ENCODE assay signal across 1 cellular context in genomic region chr5:56464935-56465756, GRCh38.
TF ChIP-seq lines count a peak whose summit lies in the region.

No MANE protein-coding gene starts in this region.

TF ChIP-seq in HepG2, 621 proteins besides CTCF, POLR2A, EP300 and RAD21 (continued from another document and continues in another):
- TF ChIP-seq BRF2 (CRISPR knock-in tag; IDR thresholded peaks at IDR 0.05) = no peak
- peak; percentile 95 for TF ChIP-seq SALL1 (CRISPR knock-in tag; IDR thresholded peaks at IDR 0.05)
- peak; percentile 79; the same call in 1 of the 2 replicates for TF ChIP-seq FOXK2 (IDR thresholded peaks at IDR 0.05)
- TF ChIP-seq ZNF18 (CRISPR knock-in tag; IDR thresholded peaks at IDR 0.05; ENCODE audit: insufficient replicate concordance) = peak; percentile 56
- TF ChIP-seq ZNF460 (CRISPR knock-in tag; IDR thresholded peaks at IDR 0.05; ENCODE audit: borderline replicate concordance) = no peak
- TF ChIP-seq SETDB1 (CRISPR knock-in tag; IDR thresholded peaks at IDR 0.05; ENCODE audit: borderline replicate concordance) = no peak
- TF ChIP-seq SPEN (CRISPR knock-in tag; IDR thresholded peaks at IDR 0.05; ENCODE audit: low read depth) = no peak; the same call in 1 of the 2 replicates
- peak; percentile 58; the same call in 1 of the 2 replicates for TF ChIP-seq ZNF580 (CRISPR knock-in tag; IDR thresholded peaks at IDR 0.05; ENCODE audit: borderline replicate concordance, low read depth)
- no peak for TF ChIP-seq ZNF431 (CRISPR knock-in tag; IDR thresholded peaks at IDR 0.05; ENCODE audit: borderline replicate concordance, low read depth)
- no peak for TF ChIP-seq KIAA2018 (CRISPR knock-in tag; IDR thresholded peaks at IDR 0.05; ENCODE audit: borderline replicate concordance)
- TF ChIP-seq HDAC6 (IDR thresholded peaks at IDR 0.05; ENCODE audit: low read depth, low read length) = no peak
- TF ChIP-seq ZBTB37 (CRISPR knock-in tag; IDR thresholded peaks at IDR 0.05) = no peak
- no peak for TF ChIP-seq ZNF251 (CRISPR knock-in tag; IDR thresholded peaks at IDR 0.05)
- peak; percentile 67 for TF ChIP-seq CREB1 (IDR thresholded peaks at IDR 0.05)
- peak; percentile 81 for TF ChIP-seq CREB1 (CRISPR knock-in tag; IDR thresholded peaks at IDR 0.05)
- TF ChIP-seq HNRNPUL1 (IDR thresholded peaks at IDR 0.05; ENCODE audit: low read depth, low read length) = no peak
- TF ChIP-seq ZNF569 (CRISPR knock-in tag; IDR thresholded peaks at IDR 0.05; ENCODE audit: borderline replicate concordance) = no peak
- no peak for TF ChIP-seq ZNF720 (CRISPR knock-in tag; IDR thresholded peaks at IDR 0.05)
- no peak for TF ChIP-seq ZNF687 (CRISPR knock-in tag; IDR thresholded peaks at IDR 0.05)
- no peak for TF ChIP-seq RBM22 (optimal IDR thresholded peaks at IDR 0.05; ENCODE audit: low read length)
- no peak for TF ChIP-seq ZNF770 (CRISPR knock-in tag; IDR thresholded peaks at IDR 0.05)
- TF ChIP-seq SRSF4 (IDR thresholded peaks at IDR 0.05; ENCODE audit: low read depth, low read length, poor library complexity, severe bottlenecking) = no peak
- TF ChIP-seq EEA1 (CRISPR knock-in tag; IDR thresholded peaks at IDR 0.05; ENCODE audit: borderline replicate concordance) = no peak
- TF ChIP-seq ZNF512B (CRISPR knock-in tag; IDR thresholded peaks at IDR 0.05; ENCODE audit: borderline replicate concordance) = peak; percentile 51; the same call in 1 of the 2 replicates
- no peak for TF ChIP-seq XBP1 (CRISPR knock-in tag; IDR thresholded peaks at IDR 0.05)
- TF ChIP-seq ZNF354B (CRISPR knock-in tag; IDR thresholded peaks at IDR 0.05) = no peak
- TF ChIP-seq KDM5B (CRISPR knock-in tag; IDR thresholded peaks at IDR 0.05; ENCODE audit: borderline replicate concordance) = no peak
- peak; percentile 85 for TF ChIP-seq ZNF264 (CRISPR knock-in tag; IDR thresholded peaks at IDR 0.05)
- TF ChIP-seq ZFP62 (CRISPR knock-in tag; IDR thresholded peaks at IDR 0.05) = no peak
- TF ChIP-seq CEBPB (IDR thresholded peaks at IDR 0.05; ENCODE audit: borderline replicate concordance, low read depth, low read length) = peak; percentile 26; the same call in 1 of the 2 replicates
- TF ChIP-seq ZNF510 (CRISPR knock-in tag; IDR thresholded peaks at IDR 0.05; ENCODE audit: low read depth) = no peak
- TF ChIP-seq ZNF768 (CRISPR knock-in tag; IDR thresholded peaks at IDR 0.05) = no peak
- no peak for TF ChIP-seq EED (CRISPR knock-in tag; IDR thresholded peaks at IDR 0.05)
- no peak for TF ChIP-seq SOX13 (IDR thresholded peaks at IDR 0.05)
- TF ChIP-seq SOX13 (CRISPR knock-in tag; conservative IDR thresholded peaks at IDR 0.05 in 1 of 2, IDR thresholded peaks at IDR 0.05 in 1 of 2) = peak in 1 of 2 experiments; percentile 82; a peak in 2 of 4 replicates
- no peak for TF ChIP-seq KDM4B (CRISPR knock-in tag; IDR thresholded peaks at IDR 0.05)
- no peak for TF ChIP-seq NCOA5 (CRISPR knock-in tag; IDR thresholded peaks at IDR 0.05)
- peak; percentile 56; the same call in 1 of the 2 replicates for TF ChIP-seq ATF1 (CRISPR knock-in tag; IDR thresholded peaks at IDR 0.05)
- TF ChIP-seq POLR2AphosphoS5 (IDR thresholded peaks at IDR 0.05; ENCODE audit: low read depth, low read length) = no peak
